2 cellular contexts compared by ENCODE assay signal in the genomic region with DNA sequence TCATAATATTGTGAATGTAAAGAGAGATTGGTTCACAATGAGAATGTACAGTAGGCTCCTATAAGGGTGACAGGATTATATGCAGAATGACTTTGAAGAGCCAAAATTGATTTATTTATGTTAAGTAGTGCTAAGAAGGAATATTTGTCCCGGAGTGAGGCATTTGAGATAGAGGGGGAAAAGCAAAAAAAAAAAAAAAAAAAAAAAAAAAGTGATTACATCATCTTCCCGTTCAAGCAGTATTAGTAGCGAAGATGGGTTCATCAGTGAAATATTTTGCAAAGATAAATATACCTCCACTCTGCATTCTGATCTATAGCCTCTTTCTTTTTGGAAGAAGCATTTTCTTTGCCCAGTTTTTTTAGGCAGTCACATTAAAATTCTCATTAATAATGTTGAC.
TF ChIP-seq lines count a peak whose summit lies in the region.

No MANE protein-coding gene starts in this region.

TF ChIP-seq in H1, 55 proteins besides CTCF, POLR2A, EP300 and RAD21 (continued from another document):
- TF ChIP-seq, protein P1, sequence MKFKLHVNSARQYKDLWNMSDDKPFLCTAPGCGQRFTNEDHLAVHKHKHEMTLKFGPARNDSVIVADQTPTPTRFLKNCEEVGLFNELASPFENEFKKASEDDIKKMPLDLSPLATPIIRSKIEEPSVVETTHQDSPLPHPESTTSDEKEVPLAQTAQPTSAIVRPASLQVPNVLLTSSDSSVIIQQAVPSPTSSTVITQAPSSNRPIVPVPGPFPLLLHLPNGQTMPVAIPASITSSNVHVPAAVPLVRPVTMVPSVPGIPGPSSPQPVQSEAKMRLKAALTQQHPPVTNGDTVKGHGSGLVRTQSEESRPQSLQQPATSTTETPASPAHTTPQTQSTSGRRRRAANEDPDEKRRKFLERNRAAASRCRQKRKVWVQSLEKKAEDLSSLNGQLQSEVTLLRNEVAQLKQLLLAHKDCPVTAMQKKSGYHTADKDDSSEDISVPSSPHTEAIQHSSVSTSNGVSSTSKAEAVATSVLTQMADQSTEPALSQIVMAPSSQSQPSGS (IDR thresholded peaks at IDR 0.05; ENCODE audit: low read length), result no peak
- TF ChIP-seq, protein P2, sequence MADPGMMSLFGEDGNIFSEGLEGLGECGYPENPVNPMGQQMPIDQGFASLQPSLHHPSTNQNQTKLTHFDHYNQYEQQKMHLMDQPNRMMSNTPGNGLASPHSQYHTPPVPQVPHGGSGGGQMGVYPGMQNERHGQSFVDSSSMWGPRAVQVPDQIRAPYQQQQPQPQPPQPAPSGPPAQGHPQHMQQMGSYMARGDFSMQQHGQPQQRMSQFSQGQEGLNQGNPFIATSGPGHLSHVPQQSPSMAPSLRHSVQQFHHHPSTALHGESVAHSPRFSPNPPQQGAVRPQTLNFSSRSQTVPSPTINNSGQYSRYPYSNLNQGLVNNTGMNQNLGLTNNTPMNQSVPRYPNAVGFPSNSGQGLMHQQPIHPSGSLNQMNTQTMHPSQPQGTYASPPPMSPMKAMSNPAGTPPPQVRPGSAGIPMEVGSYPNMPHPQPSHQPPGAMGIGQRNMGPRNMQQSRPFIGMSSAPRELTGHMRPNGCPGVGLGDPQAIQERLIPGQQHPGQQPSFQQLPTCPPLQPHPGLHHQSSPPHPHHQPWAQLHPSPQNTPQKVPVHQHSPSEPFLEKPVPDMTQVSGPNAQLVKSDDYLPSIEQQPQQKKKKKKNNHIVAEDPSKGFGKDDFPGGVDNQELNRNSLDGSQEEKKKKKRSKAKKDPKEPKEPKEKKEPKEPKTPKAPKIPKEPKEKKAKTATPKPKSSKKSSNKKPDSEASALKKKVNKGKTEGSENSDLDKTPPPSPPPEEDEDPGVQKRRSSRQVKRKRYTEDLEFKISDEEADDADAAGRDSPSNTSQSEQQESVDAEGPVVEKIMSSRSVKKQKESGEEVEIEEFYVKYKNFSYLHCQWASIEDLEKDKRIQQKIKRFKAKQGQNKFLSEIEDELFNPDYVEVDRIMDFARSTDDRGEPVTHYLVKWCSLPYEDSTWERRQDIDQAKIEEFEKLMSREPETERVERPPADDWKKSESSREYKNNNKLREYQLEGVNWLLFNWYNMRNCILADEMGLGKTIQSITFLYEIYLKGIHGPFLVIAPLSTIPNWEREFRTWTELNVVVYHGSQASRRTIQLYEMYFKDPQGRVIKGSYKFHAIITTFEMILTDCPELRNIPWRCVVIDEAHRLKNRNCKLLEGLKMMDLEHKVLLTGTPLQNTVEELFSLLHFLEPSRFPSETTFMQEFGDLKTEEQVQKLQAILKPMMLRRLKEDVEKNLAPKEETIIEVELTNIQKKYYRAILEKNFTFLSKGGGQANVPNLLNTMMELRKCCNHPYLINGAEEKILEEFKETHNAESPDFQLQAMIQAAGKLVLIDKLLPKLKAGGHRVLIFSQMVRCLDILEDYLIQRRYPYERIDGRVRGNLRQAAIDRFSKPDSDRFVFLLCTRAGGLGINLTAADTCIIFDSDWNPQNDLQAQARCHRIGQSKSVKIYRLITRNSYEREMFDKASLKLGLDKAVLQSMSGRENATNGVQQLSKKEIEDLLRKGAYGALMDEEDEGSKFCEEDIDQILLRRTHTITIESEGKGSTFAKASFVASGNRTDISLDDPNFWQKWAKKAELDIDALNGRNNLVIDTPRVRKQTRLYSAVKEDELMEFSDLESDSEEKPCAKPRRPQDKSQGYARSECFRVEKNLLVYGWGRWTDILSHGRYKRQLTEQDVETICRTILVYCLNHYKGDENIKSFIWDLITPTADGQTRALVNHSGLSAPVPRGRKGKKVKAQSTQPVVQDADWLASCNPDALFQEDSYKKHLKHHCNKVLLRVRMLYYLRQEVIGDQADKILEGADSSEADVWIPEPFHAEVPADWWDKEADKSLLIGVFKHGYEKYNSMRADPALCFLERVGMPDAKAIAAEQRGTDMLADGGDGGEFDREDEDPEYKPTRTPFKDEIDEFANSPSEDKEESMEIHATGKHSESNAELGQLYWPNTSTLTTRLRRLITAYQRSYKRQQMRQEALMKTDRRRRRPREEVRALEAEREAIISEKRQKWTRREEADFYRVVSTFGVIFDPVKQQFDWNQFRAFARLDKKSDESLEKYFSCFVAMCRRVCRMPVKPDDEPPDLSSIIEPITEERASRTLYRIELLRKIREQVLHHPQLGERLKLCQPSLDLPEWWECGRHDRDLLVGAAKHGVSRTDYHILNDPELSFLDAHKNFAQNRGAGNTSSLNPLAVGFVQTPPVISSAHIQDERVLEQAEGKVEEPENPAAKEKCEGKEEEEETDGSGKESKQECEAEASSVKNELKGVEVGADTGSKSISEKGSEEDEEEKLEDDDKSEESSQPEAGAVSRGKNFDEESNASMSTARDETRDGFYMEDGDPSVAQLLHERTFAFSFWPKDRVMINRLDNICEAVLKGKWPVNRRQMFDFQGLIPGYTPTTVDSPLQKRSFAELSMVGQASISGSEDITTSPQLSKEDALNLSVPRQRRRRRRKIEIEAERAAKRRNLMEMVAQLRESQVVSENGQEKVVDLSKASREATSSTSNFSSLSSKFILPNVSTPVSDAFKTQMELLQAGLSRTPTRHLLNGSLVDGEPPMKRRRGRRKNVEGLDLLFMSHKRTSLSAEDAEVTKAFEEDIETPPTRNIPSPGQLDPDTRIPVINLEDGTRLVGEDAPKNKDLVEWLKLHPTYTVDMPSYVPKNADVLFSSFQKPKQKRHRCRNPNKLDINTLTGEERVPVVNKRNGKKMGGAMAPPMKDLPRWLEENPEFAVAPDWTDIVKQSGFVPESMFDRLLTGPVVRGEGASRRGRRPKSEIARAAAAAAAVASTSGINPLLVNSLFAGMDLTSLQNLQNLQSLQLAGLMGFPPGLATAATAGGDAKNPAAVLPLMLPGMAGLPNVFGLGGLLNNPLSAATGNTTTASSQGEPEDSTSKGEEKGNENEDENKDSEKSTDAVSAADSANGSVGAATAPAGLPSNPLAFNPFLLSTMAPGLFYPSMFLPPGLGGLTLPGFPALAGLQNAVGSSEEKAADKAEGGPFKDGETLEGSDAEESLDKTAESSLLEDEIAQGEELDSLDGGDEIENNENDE (IDR thresholded peaks at IDR 0.05; ENCODE audit: insufficient replicate concordance, low read length), result no peak
- no peak for TF ChIP-seq SUZ12 (IDR thresholded peaks at IDR 0.05; ENCODE audit: low read length)
- TF ChIP-seq HDAC2 (IDR thresholded peaks at IDR 0.05; ENCODE audit: borderline replicate concordance in 1 of 2, low read depth in 2 of 2, low read length in 2 of 2), result no peak
- no peak for TF ChIP-seq RNF2 (IDR thresholded peaks at IDR 0.05; ENCODE audit: borderline replicate concordance, low read depth, low read length, missing control alignments, poor library complexity, severe bottlenecking)
- TF ChIP-seq HDAC6 (IDR thresholded peaks at IDR 0.05; ENCODE audit: low read depth, low read length), result no peak

TF ChIP-seq in neural cell, 6 proteins besides CTCF, POLR2A, EP300 and RAD21 (continued from another document):
- TF ChIP-seq, protein P3, sequence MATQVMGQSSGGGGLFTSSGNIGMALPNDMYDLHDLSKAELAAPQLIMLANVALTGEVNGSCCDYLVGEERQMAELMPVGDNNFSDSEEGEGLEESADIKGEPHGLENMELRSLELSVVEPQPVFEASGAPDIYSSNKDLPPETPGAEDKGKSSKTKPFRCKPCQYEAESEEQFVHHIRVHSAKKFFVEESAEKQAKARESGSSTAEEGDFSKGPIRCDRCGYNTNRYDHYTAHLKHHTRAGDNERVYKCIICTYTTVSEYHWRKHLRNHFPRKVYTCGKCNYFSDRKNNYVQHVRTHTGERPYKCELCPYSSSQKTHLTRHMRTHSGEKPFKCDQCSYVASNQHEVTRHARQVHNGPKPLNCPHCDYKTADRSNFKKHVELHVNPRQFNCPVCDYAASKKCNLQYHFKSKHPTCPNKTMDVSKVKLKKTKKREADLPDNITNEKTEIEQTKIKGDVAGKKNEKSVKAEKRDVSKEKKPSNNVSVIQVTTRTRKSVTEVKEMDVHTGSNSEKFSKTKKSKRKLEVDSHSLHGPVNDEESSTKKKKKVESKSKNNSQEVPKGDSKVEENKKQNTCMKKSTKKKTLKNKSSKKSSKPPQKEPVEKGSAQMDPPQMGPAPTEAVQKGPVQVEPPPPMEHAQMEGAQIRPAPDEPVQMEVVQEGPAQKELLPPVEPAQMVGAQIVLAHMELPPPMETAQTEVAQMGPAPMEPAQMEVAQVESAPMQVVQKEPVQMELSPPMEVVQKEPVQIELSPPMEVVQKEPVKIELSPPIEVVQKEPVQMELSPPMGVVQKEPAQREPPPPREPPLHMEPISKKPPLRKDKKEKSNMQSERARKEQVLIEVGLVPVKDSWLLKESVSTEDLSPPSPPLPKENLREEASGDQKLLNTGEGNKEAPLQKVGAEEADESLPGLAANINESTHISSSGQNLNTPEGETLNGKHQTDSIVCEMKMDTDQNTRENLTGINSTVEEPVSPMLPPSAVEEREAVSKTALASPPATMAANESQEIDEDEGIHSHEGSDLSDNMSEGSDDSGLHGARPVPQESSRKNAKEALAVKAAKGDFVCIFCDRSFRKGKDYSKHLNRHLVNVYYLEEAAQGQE (IDR thresholded peaks at IDR 0.05; ENCODE audit: borderline replicate concordance), result no peak
- TF ChIP-seq SMC3 (conservative IDR thresholded peaks at IDR 0.05; ENCODE audit: poor library complexity) (no peak), TAF1 (IDR thresholded peaks at IDR 0.05; ENCODE audit: low read depth) (no peak), EZH2 (IDR thresholded peaks at IDR 0.05; ENCODE audit: borderline replicate concordance, insufficient read depth, low read length, poor library complexity, severe bottlenecking) (no peak), MXI1 (conservative IDR thresholded peaks at IDR 0.05; ENCODE audit: poor library complexity, severe bottlenecking) (no peak)
TF ChIP-seq in neural cell: peak in this region for 0.
